In the genomic region with DNA sequence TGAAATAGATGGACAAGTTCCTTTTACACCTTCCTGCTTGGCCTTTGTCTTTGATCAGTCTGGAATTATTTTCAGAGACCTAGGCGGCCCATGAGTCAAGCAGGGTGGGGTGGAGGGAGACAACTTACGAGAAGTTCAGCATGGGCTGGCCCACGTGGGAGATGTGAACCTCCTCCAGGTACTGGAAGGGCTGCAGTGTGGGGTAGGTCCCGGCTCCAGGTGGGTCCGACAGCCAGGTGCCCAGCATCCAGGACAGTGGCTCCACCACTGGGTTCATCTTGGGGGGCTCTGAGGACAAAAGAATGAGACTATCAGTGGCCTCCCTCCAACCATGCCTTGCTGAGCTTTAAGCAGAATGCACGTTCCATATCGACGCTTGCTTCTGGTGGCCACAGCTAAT, we compare ENCODE assay signal across 33 cellular contexts. TPM values are rescaled to one million over a fixed set of nuclear protein-coding genes. Genes with fewer than 3 reads are reported as not detected.
"Had no signal": no experiment of that assay in that cellular context is flagged by ENCODE, and none has a peak within 500 bp of the region (broad histone marks: within the 10 kb centered on the region; RNA-seq: fewer than 3 reads in every experiment).

No MANE protein-coding gene starts in this region.

- DNase-seq: activated B cell treated with CpG ODN at 0.5 μM for 24 hours; activated CD4-positive, alpha-beta memory T cell treated with anti-CD3 and anti-CD28 coated beads for 36 hours; activated CD4-positive, alpha-beta T cell treated with anti-CD3 and anti-CD28 coated beads for 4 hours; activated CD4-positive, alpha-beta T cell treated with anti-CD3 and anti-CD28 coated beads, Interleukin-2, amount 10 ng/mL, durations not matched to agents 24 days and 14 days; activated CD4-positive, alpha-beta T cell treated with anti-CD3 and anti-CD28 coated beads, Interleukin-2, amount 50 U/mL, for 1 hour; activated CD4-positive, alpha-beta T cell treated with anti-CD3 and anti-CD28 coated beads, Interleukin-2, amount 50 U/mL, for 4 hours; activated CD4-positive, CD25-positive, alpha-beta regulatory T cell treated with anti-CD3 and anti-CD28 coated beads, Interleukin-2, amount 50 U/mL, for 72 hours; activated CD8-positive, alpha-beta memory T cell treated with anti-CD3 and anti-CD28 coated beads, Interleukin-2, amount 50 U/mL, for 4 hours; activated CD8-positive, alpha-beta T cell treated with anti-CD3 and anti-CD28 coated beads for 36 hours; activated effector memory CD4-positive, alpha-beta T cell treated with anti-CD3 and anti-CD28 coated beads, Interleukin-2, amount 50 U/mL, for 16 hours; activated gamma-delta T cell treated with Interleukin-2 at 50 U/mL for 16 hours; activated naive CD4-positive, alpha-beta T cell treated with anti-CD3 and anti-CD28 coated beads, Interleukin-2, amount 50 U/mL, for 16 hours; activated naive CD4-positive, alpha-beta T cell treated with Interleukin-2 at 50 U/mL for 16 hours; activated naive CD8-positive, alpha-beta T cell treated with anti-CD3 and anti-CD28 coated beads for 36 hours; activated T-cell treated with anti-CD3 and anti-CD28 coated beads for 4 hours; activated T-cell treated with anti-CD3 and anti-CD28 coated beads, Interleukin-2, amount 50 U/mL, for 1 hour; activated T-cell treated with anti-CD3 and anti-CD28 coated beads, Interleukin-2, amount 50 U/mL, for 4 hours; activated T-cell treated with anti-CD3 and anti-CD28 coated beads, Interleukin-2, amount 50 U/mL, for 72 hours; adrenal gland; amniotic stem cell; aorta; body of pancreas; brain microvascular endothelial cell; central memory CD4-positive, alpha-beta T cell; SW 1271; T-helper 1 cell; T-helper 2 cell; T-helper 9 cell had no signal

- ATAC-seq: activated CD8-positive, alpha-beta T cell treated with anti-CD3 and anti-CD28 coated beads for 36 hours; activated naive CD4-positive, alpha-beta T cell treated with anti-CD3 and anti-CD28 coated beads, Interleukin-2, amount 50 U/mL, for 72 hours; activated T-cell treated with anti-CD3 and anti-CD28 coated beads, Interleukin-2, amount 50 U/mL, for 4 hours; activated T-cell treated with anti-CD3 and anti-CD28 coated beads, Interleukin-2, amount 50 U/mL, for 72 hours; activated T-helper 17 cell treated with anti-CD3 and anti-CD28 coated beads, Interleukin-2, amount 50 U/mL, for 72 hours; body of pancreas had no signal

- H3K27me3 ChIP-seq: adrenal gland, body of pancreas, brain microvascular endothelial cell, breast epithelium had no signal

- H3K4me3 ChIP-seq: adrenal gland, body of pancreas, breast epithelium had no signal

- H3K9me3 ChIP-seq: adrenal gland, body of pancreas, breast epithelium had no signal

- H3K4me1 ChIP-seq: breast epithelium had no signal

- H3K27ac ChIP-seq: adrenal gland, body of pancreas, brain microvascular endothelial cell, breast epithelium, VCaP had no signal

RNA-seq across cellular contexts. Expression of a gene that starts 47.6 kb away (rescaled TPM):
- total RNA-seq: activated B cell treated with CpG ODN at 0.5 μM for 24 hours; activated T-helper 1 cell treated with anti-CD3 and anti-CD28 coated beads, Interleukin-12 subunit alpha, Interleukin-12 subunit beta, Interleukin-2, Interleukin-4 antibody, amounts not matched to agents 30 ng/mL and 10 ng/mL and 1 ng/mL, durations not matched to agents 14 hours and 24 hours and 36 hours had no signal
